In the genomic region with DNA sequence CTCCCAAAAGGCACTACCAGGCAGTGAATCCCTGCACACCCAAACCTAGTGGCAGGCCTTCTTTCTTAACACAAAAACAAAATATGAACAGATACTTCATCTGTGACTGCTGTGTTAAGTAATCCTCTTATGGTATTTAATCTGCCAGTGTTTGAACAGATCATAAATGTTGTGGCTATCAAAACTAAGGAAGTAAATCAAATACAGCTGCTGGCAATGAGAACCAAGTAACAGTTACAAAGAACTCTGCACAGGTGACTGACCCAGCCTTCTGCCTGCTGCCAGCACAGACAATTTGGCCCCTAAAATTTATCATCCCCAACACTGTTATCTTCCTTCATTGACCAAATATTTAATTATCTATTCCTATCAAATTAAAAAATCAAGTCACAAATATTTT, we compare ENCODE assay signal across 11 cellular contexts.
A peak's percentile ranks its signal among the peaks of the same experiment; 100 is the strongest.
DNase-seq lines count a peak whose midpoint lies in the region; ATAC-seq, FAIRE-seq and TF ChIP-seq lines count a peak whose summit lies in the region.
"Had no signal": no experiment of that assay in that cellular context is flagged by ENCODE, and none has a peak within 500 bp of the region (broad histone marks: within the 10 kb centered on the region; RNA-seq: fewer than 3 reads in every experiment).

No MANE protein-coding gene starts in this region.

- H3K79me2 ChIP-seq in K562 (ENCODE audit: control insufficient read depth, insufficient read depth, low read length) = peaks cover 94% of the 10 kb centered on the region

- DNase-seq in DMS53 (lab: John Stamatoyannopoulos, UW) (peak; percentile 82), NCI-H146 (lab: John Stamatoyannopoulos, UW) (peak; percentile 13), K562 (ENCODE audit: extremely low read depth in 1 of 4, low spot score in 3 of 4) (no peak), GM10248 (ENCODE audit: extremely low spot score) (no peak), coronary artery (ENCODE audit: low spot score) (no peak)
- DNase-seq: NCI-H446 treated with DMSO at 0.1 percent for 48 hours, retina had no signal

- BruUV-seq in K562 (replicated peaks; lab: Mats Ljungman, UMichigan) = no TSS peak

- TF ChIP-seq POLR2A in K562 (conservative IDR thresholded peaks at IDR 0.05) = no peak

- H3K27me3 ChIP-seq in K562 (ENCODE audit: control insufficient read depth in 2 of 2, insufficient read depth in 2 of 2, low read length in 2 of 2) (no peaks in the 10 kb centered on the region), neutrophil (no peaks in the 10 kb centered on the region)
- H3K27me3 ChIP-seq: suprapubic skin had no signal

- H3K4me3 ChIP-seq in K562 = no peak overlapping the region
- no peak overlapping the region for H3K4me3 ChIP-seq in neutrophil (ENCODE audit: low read depth in 1 of 2, low read length in 1 of 2)
- no peak overlapping the region for H3K4me3 ChIP-seq in coronary artery
- H3K4me3 ChIP-seq: suprapubic skin had no signal

- POLR2A ChIA-PET in K562 (lab: Yijun Ruan, JAX) = no interaction called here
- POLR2A ChIA-PET in GM10248 (lab: Yijun Ruan, JAX) = no interaction called here

- TF ChIP-seq RAD21 in K562 (CRISPR knock-in tag; conservative IDR thresholded peaks at IDR 0.05 in 1 of 2, IDR thresholded peaks at IDR 0.05 in 1 of 2) = no peak

- H3K4me1 ChIP-seq in K562 (replicated peaks in 1 of 2; ENCODE audit: control insufficient read depth in 2 of 2, insufficient read depth in 2 of 2, low read length in 2 of 2) = peaks cover 5 to 47% of the 10 kb centered on the region in 2 experiments
- peaks cover 55 to 76% of the 10 kb centered on the region in 2 experiments for H3K4me1 ChIP-seq in neutrophil (ENCODE audit: control insufficient read depth in 1 of 2, insufficient read depth in 1 of 2, low read depth in 1 of 2, low read length in 1 of 2)

- no peak overlapping the region for H2AFZ ChIP-seq in K562 (ENCODE audit: low read depth, low read length)

- H3K9me1 ChIP-seq in K562 (ENCODE audit: control insufficient read depth, insufficient read depth, low read length) = no peaks in the 10 kb centered on the region

- H3K9ac ChIP-seq in K562 (ENCODE audit: insufficient read depth in 1 of 2, low read depth in 2 of 2, low read length in 2 of 2) = no peak overlapping the region

- no peak for FAIRE-seq in K562 (lab: Jason Lieb, UNC)

- H3K27ac ChIP-seq in K562 (ENCODE audit: extremely low read depth, low read depth, low read length) (peak overlapping the region; percentile 40; the same call in 1 of the 3 replicates), neutrophil (peak overlapping the region; percentile 83), coronary artery (peak overlapping the region in 1 of 2 donors; percentile 14)

- CTCF ChIA-PET in K562 (lab: Yijun Ruan, JAX; ENCODE audit: low intra/inter-chr PET ratio) = no interaction called here
- CTCF ChIA-PET in GM10248 (lab: Yijun Ruan, JAX) = no interaction called here

- in situ Hi-C loops in K562 (cut with MboI) = no loop called here

- TF ChIP-seq CTCF in K562 (IDR thresholded peaks at IDR 0.05 in 2 of 3, conservative IDR thresholded peaks at IDR 0.05 in 1 of 3; ENCODE audit: insufficient read depth in 2 of 3, low read depth in 1 of 3, low read length in 3 of 3) = no peak
- no peak for TF ChIP-seq CTCF in neutrophil (IDR thresholded peaks at IDR 0.05)
- no peak for TF ChIP-seq CTCF in GM10248 (IDR thresholded peaks at IDR 0.05; ENCODE audit: control extremely low read depth, extremely low read depth, low read depth, missing control alignments)
- no peak for TF ChIP-seq CTCF in coronary artery (IDR thresholded peaks at IDR 0.05)

- no peak for TF ChIP-seq EP300 in K562 (IDR thresholded peaks at IDR 0.05; ENCODE audit: low read length)

- no peak for ATAC-seq in K562
- ATAC-seq in GM18498 (IDR thresholded peaks at IDR 0.05; ENCODE audit: unreplicated experiment) = no peak
- ATAC-seq in HG03469 (IDR thresholded peaks at IDR 0.05; ENCODE audit: unreplicated experiment) = no peak

- intact Hi-C loops in K562 (cut with micrococcal nuclease) = no loop called here

- no peaks in the 10 kb centered on the region for H4K20me1 ChIP-seq in K562 (replicated peaks; ENCODE audit: control insufficient read depth, insufficient read depth, low read length)

- peaks cover 5% of the 10 kb centered on the region; the same call in 1 of the 3 replicates for H3K36me3 ChIP-seq in K562 (ENCODE audit: control insufficient read depth, insufficient read depth, low read length)
- H3K36me3 ChIP-seq in neutrophil = no peaks in the 10 kb centered on the region
- H3K36me3 ChIP-seq: suprapubic skin had no signal

- no peaks in the 10 kb centered on the region for H3K9me3 ChIP-seq in K562 (replicated peaks; ENCODE audit: control insufficient read depth, insufficient read depth, low read depth, low read length)
- H3K9me3 ChIP-seq in neutrophil = no peaks in the 10 kb centered on the region
- H3K9me3 ChIP-seq: suprapubic skin had no signal

- H3K4me2 ChIP-seq in K562 (ENCODE audit: insufficient read depth, low read length) = no peak overlapping the region; the same call in 1 of the 2 replicates

TF ChIP-seq in K562, 482 proteins besides CTCF, POLR2A, EP300 and RAD21 (continues in another document):
- TF ChIP-seq CTCFL (IDR thresholded peaks at IDR 0.05; ENCODE audit: borderline replicate concordance, insufficient read depth, low read depth, low read length, poor library complexity, severe bottlenecking) = no peak
- TF ChIP-seq MNT (conservative IDR thresholded peaks at IDR 0.05) = no peak
- no peak for TF ChIP-seq ZNF354B (CRISPR knock-in tag; IDR thresholded peaks at IDR 0.05)
- TF ChIP-seq, protein P1, sequence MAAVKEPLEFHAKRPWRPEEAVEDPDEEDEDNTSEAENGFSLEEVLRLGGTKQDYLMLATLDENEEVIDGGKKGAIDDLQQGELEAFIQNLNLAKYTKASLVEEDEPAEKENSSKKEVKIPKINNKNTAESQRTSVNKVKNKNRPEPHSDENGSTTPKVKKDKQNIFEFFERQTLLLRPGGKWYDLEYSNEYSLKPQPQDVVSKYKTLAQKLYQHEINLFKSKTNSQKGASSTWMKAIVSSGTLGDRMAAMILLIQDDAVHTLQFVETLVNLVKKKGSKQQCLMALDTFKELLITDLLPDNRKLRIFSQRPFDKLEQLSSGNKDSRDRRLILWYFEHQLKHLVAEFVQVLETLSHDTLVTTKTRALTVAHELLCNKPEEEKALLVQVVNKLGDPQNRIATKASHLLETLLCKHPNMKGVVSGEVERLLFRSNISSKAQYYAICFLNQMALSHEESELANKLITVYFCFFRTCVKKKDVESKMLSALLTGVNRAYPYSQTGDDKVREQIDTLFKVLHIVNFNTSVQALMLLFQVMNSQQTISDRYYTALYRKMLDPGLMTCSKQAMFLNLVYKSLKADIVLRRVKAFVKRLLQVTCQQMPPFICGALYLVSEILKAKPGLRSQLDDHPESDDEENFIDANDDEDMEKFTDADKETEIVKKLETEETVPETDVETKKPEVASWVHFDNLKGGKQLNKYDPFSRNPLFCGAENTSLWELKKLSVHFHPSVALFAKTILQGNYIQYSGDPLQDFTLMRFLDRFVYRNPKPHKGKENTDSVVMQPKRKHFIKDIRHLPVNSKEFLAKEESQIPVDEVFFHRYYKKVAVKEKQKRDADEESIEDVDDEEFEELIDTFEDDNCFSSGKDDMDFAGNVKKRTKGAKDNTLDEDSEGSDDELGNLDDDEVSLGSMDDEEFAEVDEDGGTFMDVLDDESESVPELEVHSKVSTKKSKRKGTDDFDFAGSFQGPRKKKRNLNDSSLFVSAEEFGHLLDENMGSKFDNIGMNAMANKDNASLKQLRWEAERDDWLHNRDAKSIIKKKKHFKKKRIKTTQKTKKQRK (IDR thresholded peaks at IDR 0.05; ENCODE audit: borderline replicate concordance, low read depth, low read length) = no peak
- TF ChIP-seq, protein P2, sequence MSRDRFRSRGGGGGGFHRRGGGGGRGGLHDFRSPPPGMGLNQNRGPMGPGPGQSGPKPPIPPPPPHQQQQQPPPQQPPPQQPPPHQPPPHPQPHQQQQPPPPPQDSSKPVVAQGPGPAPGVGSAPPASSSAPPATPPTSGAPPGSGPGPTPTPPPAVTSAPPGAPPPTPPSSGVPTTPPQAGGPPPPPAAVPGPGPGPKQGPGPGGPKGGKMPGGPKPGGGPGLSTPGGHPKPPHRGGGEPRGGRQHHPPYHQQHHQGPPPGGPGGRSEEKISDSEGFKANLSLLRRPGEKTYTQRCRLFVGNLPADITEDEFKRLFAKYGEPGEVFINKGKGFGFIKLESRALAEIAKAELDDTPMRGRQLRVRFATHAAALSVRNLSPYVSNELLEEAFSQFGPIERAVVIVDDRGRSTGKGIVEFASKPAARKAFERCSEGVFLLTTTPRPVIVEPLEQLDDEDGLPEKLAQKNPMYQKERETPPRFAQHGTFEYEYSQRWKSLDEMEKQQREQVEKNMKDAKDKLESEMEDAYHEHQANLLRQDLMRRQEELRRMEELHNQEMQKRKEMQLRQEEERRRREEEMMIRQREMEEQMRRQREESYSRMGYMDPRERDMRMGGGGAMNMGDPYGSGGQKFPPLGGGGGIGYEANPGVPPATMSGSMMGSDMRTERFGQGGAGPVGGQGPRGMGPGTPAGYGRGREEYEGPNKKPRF (IDR thresholded peaks at IDR 0.05; ENCODE audit: low read depth, low read length) = no peak
- no peak for TF ChIP-seq PPARD (CRISPR knock-in tag; IDR thresholded peaks at IDR 0.05)

Comparison
In these comparisons a context has a peak if more than half of its experiments do, and no peak if none do; other contexts are left out.
1. DNase-seq: peak in DMS53 (single experiment) and NCI-H146 (single experiment); none in K562 (0 of 4), GM10248 (single experiment) and coronary artery (single experiment).